21 cellular contexts compared by ENCODE assay signal in the genomic region with DNA sequence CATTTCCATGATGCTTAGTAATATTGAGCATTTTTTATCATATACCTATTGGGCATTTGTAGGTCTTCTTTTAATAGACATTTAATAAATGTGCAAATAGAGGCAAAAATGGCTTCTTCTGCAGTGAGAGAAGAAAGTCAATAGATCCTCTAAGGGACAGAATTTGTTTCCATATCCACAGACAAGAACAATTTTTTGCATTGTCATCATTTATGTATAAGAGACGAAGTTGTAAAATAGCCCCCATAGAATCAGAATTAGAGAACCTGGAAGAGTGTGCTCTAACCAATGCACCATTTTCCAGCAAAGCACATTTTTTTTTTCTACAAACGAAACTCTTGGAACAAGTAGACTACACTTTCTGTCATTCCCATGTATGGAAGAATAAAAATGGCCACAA.
DNase-seq lines count a peak whose midpoint lies in the region; ATAC-seq, FAIRE-seq and TF ChIP-seq lines count a peak whose summit lies in the region.
"Had no signal": no experiment of that assay in that cellular context is flagged by ENCODE, and none has a peak within 500 bp of the region (broad histone marks: within the 10 kb centered on the region; RNA-seq: fewer than 3 reads in every experiment).

No MANE protein-coding gene starts in this region.

- POLR2A ChIA-PET in A549 (lab: Yijun Ruan, JAX) (no interaction called here), IMR-90 (lab: Charles Lee; ENCODE audit: unreplicated experiment) (interaction anchor here (0.6 kb wide), 1 partner anchor 17 kb away, joined by 3 read pairs; no protein-coding TSS in a partner anchor), H1 (lab: Charles Lee; ENCODE audit: partially characterized antibody) (no interaction called here)

- no peak for FAIRE-seq in A549 (lab: Jason Lieb, UNC)
- FAIRE-seq in H1 (lab: Jason Lieb, UNC), result no peak
- FAIRE-seq: A204.1, D721Med, G401.6, GM12891, GM19239 had no signal

- H3K27me3 Mint-ChIP-seq in activated naive CD8-positive, alpha-beta T cell treated with anti-CD3 and anti-CD28 coated beads for 36 hours, result peaks cover 6% of the 10 kb centered on the region
- H3K27me3 Mint-ChIP-seq: B cell; CD4-positive, alpha-beta T cell had no signal

- no peak overlapping the region for H2AK9ac ChIP-seq in IMR-90 (replicated peaks; ENCODE audit: low read depth, low read length, poor library complexity)

- H3K79me1 ChIP-seq in IMR-90 (ENCODE audit: low read depth in 1 of 2, low read length in 2 of 2) (no peaks in the 10 kb centered on the region), H1 (ENCODE audit: low read depth, low read length) (no peaks in the 10 kb centered on the region)

- no peaks in the 10 kb centered on the region for H3K23me2 ChIP-seq in H1 (ENCODE audit: low read depth, low read length)

- no peak overlapping the region for H3K4me3 Mint-ChIP-seq in activated naive CD8-positive, alpha-beta T cell treated with anti-CD3 and anti-CD28 coated beads for 36 hours
- H3K4me3 Mint-ChIP-seq: B cell; CD4-positive, alpha-beta T cell; CD8-positive, alpha-beta T cell had no signal

- no peak overlapping the region for H3K4me2 ChIP-seq in A549
- H3K4me2 ChIP-seq in IMR-90 (ENCODE audit: low read depth, low read length), result no peak overlapping the region
- no peak overlapping the region for H3K4me2 ChIP-seq in H1 (ENCODE audit: insufficient read depth in 1 of 2, low read depth in 2 of 2, low read length in 2 of 2)
- H3K4me2 ChIP-seq: BLaER1 treated with 17β-estradiol and CSF1 and Interleukin-3, amounts not matched to agents 10 nM and 100 nM had no signal

- H3K56ac ChIP-seq in IMR-90 (ENCODE audit: extremely low read depth, insufficient read depth, low read length) (no peak overlapping the region), H1 (replicated peaks; ENCODE audit: insufficient read length, low read depth, low read length) (no peak overlapping the region)

- no peaks in the 10 kb centered on the region for H3K36me3 Mint-ChIP-seq in activated naive CD8-positive, alpha-beta T cell treated with anti-CD3 and anti-CD28 coated beads for 36 hours
- H3K36me3 Mint-ChIP-seq: CD8-positive, alpha-beta T cell had no signal

- H2BK120ac ChIP-seq in IMR-90 (ENCODE audit: low read depth, low read length), result no peak overlapping the region
- no peak overlapping the region for H2BK120ac ChIP-seq in H1 (replicated peaks; ENCODE audit: low read depth, low read length)

- H3K4ac ChIP-seq in IMR-90 (ENCODE audit: low read depth, low read length), result no peak overlapping the region
- H3K4ac ChIP-seq in H1 (replicated peaks; ENCODE audit: insufficient read length, low read depth, low read length), result no peak overlapping the region

- no peak for ATAC-seq in A549
- no peak for ATAC-seq in IMR-90 (ENCODE audit: low read depth)
- no peak for ATAC-seq in HG02588 (IDR thresholded peaks at IDR 0.05; ENCODE audit: unreplicated experiment)
- ATAC-seq: CD8-positive, alpha-beta T cell had no signal

- no peaks in the 10 kb centered on the region for H3K4me1 Mint-ChIP-seq in activated naive CD8-positive, alpha-beta T cell treated with anti-CD3 and anti-CD28 coated beads for 36 hours
- H3K4me1 Mint-ChIP-seq: B cell had no signal

- H3K4me1 ChIP-seq in A549 (peaks cover 26% of the 10 kb centered on the region), IMR-90 (ENCODE audit: control insufficient read depth, insufficient read depth, low read length) (peaks cover 6% of the 10 kb centered on the region), H1 (replicated peaks in 1 of 4; ENCODE audit: control insufficient read depth in 3 of 4, insufficient read depth in 4 of 4, low read length in 3 of 4) (no peaks in the 10 kb centered on the region)
- H3K4me1 ChIP-seq: BLaER1 treated with 17β-estradiol and CSF1 and Interleukin-3, amounts not matched to agents 10 nM and 100 nM had no signal

- H3K9ac ChIP-seq in IMR-90 (ENCODE audit: low read depth, low read length) (no peak overlapping the region), H1 (replicated peaks in 1 of 4; ENCODE audit: extremely low read depth in 1 of 4, low read depth in 3 of 4, low read length in 3 of 4) (no peak overlapping the region)
- H3K9ac ChIP-seq: BLaER1 treated with 17β-estradiol and CSF1 and Interleukin-3, amounts not matched to agents 10 nM and 100 nM had no signal

- no peak overlapping the region for H3K27ac ChIP-seq in A549
- no peak overlapping the region for H3K27ac ChIP-seq in IMR-90 (ENCODE audit: insufficient read depth, low read length)
- H3K27ac ChIP-seq in H1 (ENCODE audit: low read depth, low read length), result no peak overlapping the region
- H3K27ac ChIP-seq: BLaER1 treated with 17β-estradiol and CSF1 and Interleukin-3, amounts not matched to agents 10 nM and 100 nM; C4-2B had no signal

- H3K18ac ChIP-seq in IMR-90 (ENCODE audit: low read depth, low read length), result no peak overlapping the region
- no peak overlapping the region for H3K18ac ChIP-seq in H1 (ENCODE audit: extremely low read depth, low read length)

- H2AFZ ChIP-seq in IMR-90 (replicated peaks; ENCODE audit: low read length, poor library complexity) (no peak overlapping the region), H1 (ENCODE audit: low read length) (no peak overlapping the region)

- H2BK20ac ChIP-seq in IMR-90 (ENCODE audit: low read depth, low read length) (no peak overlapping the region), H1 (ENCODE audit: low read length) (no peak overlapping the region)

- H2BK5ac ChIP-seq in IMR-90 (ENCODE audit: low read depth, low read length, poor library complexity, severe bottlenecking) (no peak overlapping the region), H1 (ENCODE audit: low read depth, low read length) (no peak overlapping the region)

- no peak for TF ChIP-seq EP300 in A549 (IDR thresholded peaks at IDR 0.05)
- TF ChIP-seq EP300 in H1 (IDR thresholded peaks at IDR 0.05; ENCODE audit: borderline replicate concordance in 1 of 2, low read depth in 2 of 2, low read length in 2 of 2), result no peak

- CTCF ChIA-PET in A549 (lab: Yijun Ruan, JAX) (interaction anchor here (0.6 kb wide), 1 partner anchor 455 kb away, joined by 3 read pairs; no protein-coding TSS in a partner anchor), IMR-90 (lab: Yijun Ruan, JAX) (no interaction called here), H1 (lab: Charles Lee; ENCODE audit: partially characterized antibody) (interaction anchor here (0.7 to 1.3 kb wide), 2 partner anchors 17 to 359 kb away, joined by 3 read pairs; no protein-coding TSS in a partner anchor)

- H3K23ac ChIP-seq in IMR-90 (ENCODE audit: low read depth, low read length) (no peak overlapping the region), H1 (ENCODE audit: insufficient read length) (no peak overlapping the region)

- no peak for TF ChIP-seq RAD21 in A549 (conservative IDR thresholded peaks at IDR 0.05 in 1 of 2, IDR thresholded peaks at IDR 0.05 in 1 of 2)
- no peak for TF ChIP-seq RAD21 in IMR-90 (IDR thresholded peaks at IDR 0.05; ENCODE audit: low read length)
- TF ChIP-seq RAD21 in H1 (IDR thresholded peaks at IDR 0.05 in 1 of 2, conservative IDR thresholded peaks at IDR 0.05 in 1 of 2; ENCODE audit: low read depth in 2 of 2, low read length in 2 of 2), result no peak

- dilution Hi-C loops in IMR-90 (cut with HindIII; ENCODE audit: low sequenced_read_pairs, unreplicated experiment), result no loop called here

- no peak for DNase-seq in A549 (ENCODE audit: low read depth in 1 of 2, low spot score in 1 of 2)
- DNase-seq in IMR-90, result no peak
- DNase-seq in H1 (ENCODE audit: low read depth in 1 of 2, low spot score in 2 of 2), result no peak
- DNase-seq in activated naive CD8-positive, alpha-beta T cell treated with anti-CD3 and anti-CD28 coated beads for 36 hours, result no peak
- DNase-seq: 8988T; AML-193; Caco-2; Calu3; CD4-positive, alpha-beta T cell; CD8-positive, alpha-beta T cell; DMS79 treated with DMSO at 0.1 percent for 48 hours; GF-D8 had no signal

- no peaks in the 10 kb centered on the region for H3K9me1 ChIP-seq in IMR-90 (ENCODE audit: insufficient read depth, low read length)

- H4K5ac ChIP-seq in IMR-90 (ENCODE audit: low read depth, low read length) (no peak overlapping the region), H1 (ENCODE audit: insufficient read length, low read depth, low read length) (no peak overlapping the region)

- H3K14ac ChIP-seq in IMR-90 (replicated peaks; ENCODE audit: low read depth, low read length) (no peak overlapping the region), H1 (ENCODE audit: insufficient read length) (no peak overlapping the region)

- H2AK5ac ChIP-seq in IMR-90 (ENCODE audit: low read depth, low read length) (no peak overlapping the region), H1 (ENCODE audit: low read depth, low read length) (no peak overlapping the region)

- no TSS peak for BruUV-seq in IMR-90 (replicated peaks; lab: Mats Ljungman, UMichigan)

- WGBS in A549 (ENCODE audit: missing lambda C conversion rate), result 76% methylated on average over 2 of the region's 2 CpGs
- no CpG with 5 or more reads among the region's 2 CpGs for WGBS in IMR-90 (ENCODE audit: extremely low coverage in 2 of 2, insufficient read length in 1 of 2), 2 experiments
- WGBS in H1 (ENCODE audit: extremely low coverage in 1 of 2, insufficient coverage in 1 of 2, insufficient read length in 1 of 2, insufficient replicate concordance in 2 of 2, low coverage in 1 of 2, low lambda C conversion rate in 2 of 2, missing lambda C conversion rate in 1 of 2), 2 experiments, result 97% methylated on average over 2 of the region's 2 CpGs; no CpG with 5 or more reads in 1 of the 2 experiments

- no peak for TF ChIP-seq CTCF in A549 (IDR thresholded peaks at IDR 0.05)
- no peak for TF ChIP-seq CTCF in IMR-90 (conservative IDR thresholded peaks at IDR 0.05; ENCODE audit: low read depth, low read length)
- no peak for TF ChIP-seq CTCF in H1 (IDR thresholded peaks at IDR 0.05; ENCODE audit: control extremely low read depth in 1 of 3, insufficient read depth in 1 of 3, low read depth in 1 of 3, low read length in 3 of 3)

- no peaks in the 10 kb centered on the region for H3K79me2 ChIP-seq in H1 (ENCODE audit: control insufficient read depth in 1 of 2, insufficient read depth in 2 of 2, low read length in 2 of 2)

- H4K20me1 ChIP-seq in IMR-90 (ENCODE audit: insufficient read depth, low read length), result no peaks in the 10 kb centered on the region
- no peaks in the 10 kb centered on the region for H4K20me1 ChIP-seq in H1 (replicated peaks in 1 of 2; ENCODE audit: control insufficient read depth in 1 of 2, insufficient read depth in 2 of 2, low read length in 2 of 2)
- H4K20me1 ChIP-seq: BLaER1 treated with 17β-estradiol and CSF1 and Interleukin-3, amounts not matched to agents 10 nM and 100 nM had no signal

- H4K91ac ChIP-seq in IMR-90 (ENCODE audit: insufficient read depth, low read depth, low read length) (no peak overlapping the region), H1 (replicated peaks; ENCODE audit: insufficient read length, low read length) (no peak overlapping the region)

- intact Hi-C loops in IMR-90 (cut with micrococcal nuclease), result no loop called here

- H2BK15ac ChIP-seq in IMR-90 (ENCODE audit: low read depth, low read length), result no peak overlapping the region
- no peak overlapping the region for H2BK15ac ChIP-seq in H1 (ENCODE audit: low read length)

- in situ Hi-C loops in IMR-90 (cut with MboI; ENCODE audit: low sequenced_read_pairs), result no loop called here

- H3K4me3 ChIP-seq in A549, result no peak overlapping the region
- H3K4me3 ChIP-seq in IMR-90 (ENCODE audit: insufficient read depth, low read depth, low read length), result no peak overlapping the region
- no peak overlapping the region for H3K4me3 ChIP-seq in H1 (ENCODE audit: extremely low read depth in 1 of 4, insufficient read depth in 2 of 4, low read depth in 3 of 4, low read length in 4 of 4)
- H3K4me3 ChIP-seq: BLaER1 treated with 17β-estradiol and CSF1 and Interleukin-3, amounts not matched to agents 10 nM and 100 nM had no signal

- peaks cover 1% of the 10 kb centered on the region for H3K9me3 Mint-ChIP-seq in activated naive CD8-positive, alpha-beta T cell treated with anti-CD3 and anti-CD28 coated beads for 36 hours
- H3K9me3 Mint-ChIP-seq: CD8-positive, alpha-beta T cell had no signal

- H4K8ac ChIP-seq in IMR-90 (ENCODE audit: low read depth in 2 of 2, low read length in 2 of 2) (no peak overlapping the region), H1 (ENCODE audit: extremely low read depth, insufficient read depth, low read length) (no peak overlapping the region)

- H3K27ac Mint-ChIP-seq in activated naive CD8-positive, alpha-beta T cell treated with anti-CD3 and anti-CD28 coated beads for 36 hours, result no peak overlapping the region
- H3K27ac Mint-ChIP-seq: B cell; CD4-positive, alpha-beta T cell; CD8-positive, alpha-beta T cell had no signal

- no peak overlapping the region for H2BK12ac ChIP-seq in H1 (ENCODE audit: low read depth, low read length)

- H3K36me3 ChIP-seq in IMR-90 (ENCODE audit: control insufficient read depth, insufficient read depth, low read length) (no peaks in the 10 kb centered on the region), H1 (ENCODE audit: control insufficient read depth in 2 of 4, insufficient read depth in 4 of 4, low read length in 3 of 4) (no peaks in the 10 kb centered on the region)
- H3K36me3 ChIP-seq: BLaER1 treated with 17β-estradiol and CSF1 and Interleukin-3, amounts not matched to agents 10 nM and 100 nM had no signal

- TF ChIP-seq POLR2A in A549 (IDR thresholded peaks at IDR 0.05; ENCODE audit: low read length) (no peak), IMR-90 (IDR thresholded peaks at IDR 0.05; ENCODE audit: low read depth, low read length) (no peak), H1 (IDR thresholded peaks at IDR 0.05; ENCODE audit: control extremely low read depth in 1 of 2, low read depth in 2 of 2, low read length in 2 of 2) (no peak)

- H3K27me3 ChIP-seq in IMR-90 (ENCODE audit: control insufficient read depth, insufficient read depth, low read length), result no peaks in the 10 kb centered on the region
- H3K27me3 ChIP-seq in H1 (replicated peaks in 1 of 4; ENCODE audit: control insufficient read depth in 3 of 4, extremely low read depth in 1 of 4, insufficient read depth in 3 of 4, low read length in 3 of 4), result no peaks in the 10 kb centered on the region
- H3K27me3 ChIP-seq: BLaER1 treated with 17β-estradiol and CSF1 and Interleukin-3, amounts not matched to agents 10 nM and 100 nM had no signal

- H3K9me3 ChIP-seq in A549, result no peaks in the 10 kb centered on the region
- H3K9me3 ChIP-seq in IMR-90 (ENCODE audit: control insufficient read depth, insufficient read depth, low read length), result no peaks in the 10 kb centered on the region
- H3K9me3 ChIP-seq in H1 (ENCODE audit: insufficient read depth in 2 of 2, low read depth in 1 of 2, low read length in 1 of 2), result no peaks in the 10 kb centered on the region
- H3K9me3 ChIP-seq: BLaER1 treated with 17β-estradiol and CSF1 and Interleukin-3, amounts not matched to agents 10 nM and 100 nM; Caco-2 had no signal

Comparison
In these comparisons a context has a peak if more than half of its experiments do, and no peak if none do; other contexts are left out.
1. Of the 18 proteins assayed by ChIP-seq in both H1 and A549: peak only in H1: none; only in A549: none; in both: MAFK; in neither: 17.